Comparison of ENCODE assay signal across 8 cellular contexts in the genomic region with DNA sequence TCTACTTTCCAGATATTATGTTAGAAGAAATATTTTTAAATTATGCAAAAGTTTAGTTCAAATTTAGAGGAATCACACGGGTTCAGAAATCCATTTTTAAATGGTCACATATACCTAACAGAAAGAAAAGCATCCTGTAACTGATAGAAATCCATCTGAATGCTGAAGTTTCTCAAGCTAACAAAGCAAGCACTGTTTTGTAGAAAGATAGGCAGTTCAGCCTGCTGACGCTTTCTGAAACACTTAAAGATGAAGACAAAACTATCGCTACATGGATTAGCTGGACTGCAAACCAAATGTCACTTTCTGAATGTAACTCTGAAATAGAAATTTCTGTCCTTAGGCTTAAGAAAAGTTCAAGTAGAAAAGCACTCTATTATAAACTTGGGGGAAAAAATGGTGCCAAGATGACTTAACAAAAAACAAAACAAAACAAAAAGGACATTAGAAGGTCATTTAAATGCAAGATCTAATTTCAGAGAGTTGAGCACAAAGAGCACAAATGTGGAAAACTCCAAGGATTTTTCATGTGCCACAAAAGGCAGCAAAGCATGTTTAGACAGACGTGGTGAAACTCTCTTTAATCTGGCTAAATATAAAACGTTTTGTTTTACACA. TPM values are rescaled to one million over a fixed set of nuclear protein-coding genes. Genes with fewer than 3 reads are reported as not detected.
DNase-seq lines count a peak whose midpoint lies in the region; FAIRE-seq and TF ChIP-seq lines count a peak whose summit lies in the region.

No MANE protein-coding gene starts in this region.

- H2AFZ ChIP-seq in keratinocyte (ENCODE audit: control insufficient read depth, low read length): peak overlapping the region; percentile 43

- TF ChIP-seq EP300 in stomach (IDR thresholded peaks at IDR 0.05): no peak

- H3K9me1 ChIP-seq in keratinocyte (ENCODE audit: control insufficient read depth, extremely low read depth, insufficient read depth, low read length): no peaks in the 10 kb centered on the region

- H3K9me3 ChIP-seq in adipocyte (ENCODE audit: control insufficient read depth, low read length): no peaks in the 10 kb centered on the region
- H3K9me3 ChIP-seq in keratinocyte (ENCODE audit: control insufficient read depth, low read depth, low read length): no peaks in the 10 kb centered on the region
- H3K9me3 ChIP-seq in stomach: no peaks in the 10 kb centered on the region

- 3 to 15% (median 7%) methylated on average over 5 of the region's 5 CpGs for WGBS in stomach, 5 donors

- intact Hi-C loops in stomach (cut with DNase I; ENCODE audit: low total_unique reads): no loop called here

- H3K79me2 ChIP-seq in keratinocyte (ENCODE audit: control insufficient read depth, insufficient read depth, low read length): peaks cover 15% of the 10 kb centered on the region

- dilution Hi-C loops in keratinocyte (cut with MboI; ENCODE audit: extremely low pct_ligation_motif_present, low sequenced_read_pairs): no loop called here

- no peak for FAIRE-seq in keratinocyte (lab: Jason Lieb, UNC)

- H3K4me1 ChIP-seq in adipocyte (ENCODE audit: control insufficient read depth, insufficient read depth, low read length): peaks cover 61% of the 10 kb centered on the region
- peaks cover 15% of the 10 kb centered on the region for H3K4me1 ChIP-seq in keratinocyte (ENCODE audit: control insufficient read depth, extremely low read depth, insufficient read depth, low read length)
- peaks cover 13 to 79% (median 54%) of the 10 kb centered on the region in 4 donors for H3K4me1 ChIP-seq in stomach

- H3K27me3 ChIP-seq in adipocyte (replicated peaks; ENCODE audit: control insufficient read depth, insufficient read depth, low read length) (no peaks in the 10 kb centered on the region), keratinocyte (ENCODE audit: control insufficient read depth, extremely low read depth, insufficient read depth, low read length) (no peaks in the 10 kb centered on the region), stomach (peaks cover 0 to 13% (median 9%) of the 10 kb centered on the region in 3 donors)

- no peaks in the 10 kb centered on the region for H3K36me3 ChIP-seq in adipocyte (ENCODE audit: control insufficient read depth, insufficient read depth, low read length, severe bottlenecking)
- no peaks in the 10 kb centered on the region for H3K36me3 ChIP-seq in keratinocyte (ENCODE audit: control insufficient read depth in 2 of 2, extremely low read depth in 1 of 2, insufficient read depth in 2 of 2, low read length in 2 of 2)
- H3K36me3 ChIP-seq in stomach: no peaks in the 10 kb centered on the region

- H4K20me1 ChIP-seq in keratinocyte (ENCODE audit: control insufficient read depth, extremely low read depth, insufficient read depth, low read length): no peaks in the 10 kb centered on the region

- H3K9ac ChIP-seq in adipocyte (ENCODE audit: low read length) (peak overlapping the region; percentile 93), keratinocyte (ENCODE audit: control insufficient read depth, extremely low read depth, insufficient read depth, low read length) (peak overlapping the region; percentile 79)

- peak overlapping the region; percentile 80 for H3K4me2 ChIP-seq in keratinocyte (ENCODE audit: control insufficient read depth, extremely low read depth, insufficient read depth, low read depth, low read length)

- DNase-seq in NCI-H2107 treated with DMSO at 0.1 percent for 48 hours (lab: John Stamatoyannopoulos, UW; ENCODE audit: unreplicated experiment): peak; percentile 59
- no peak for DNase-seq in NCI-H2107 (lab: John Stamatoyannopoulos, UW)
- DNase-seq in adipocyte (ENCODE audit: low read depth): no peak
- DNase-seq in keratinocyte (ENCODE audit: low read depth, low spot score): no peak
- no peak for DNase-seq in stomach
- no peak for DNase-seq in occipital lobe (lab: John Stamatoyannopoulos, UW)
- DNase-seq in HuH-7.5 (ENCODE audit: low spot score): no peak
- DNase-seq in SW 1271 (lab: John Stamatoyannopoulos, UW): no peak

- peak overlapping the region; percentile 98 for H3K4me3 ChIP-seq in adipocyte (ENCODE audit: low read length)
- peak overlapping the region; percentile 50 to 72 (median 65) for H3K4me3 ChIP-seq in keratinocyte (ENCODE audit: control insufficient read depth in 2 of 3, extremely low read depth in 1 of 3, insufficient read depth in 2 of 3, low read depth in 1 of 3, low read length in 3 of 3)
- H3K4me3 ChIP-seq in stomach: peak overlapping the region; percentile 77 to 80 (median 78)

- TF ChIP-seq CTCF in keratinocyte (optimal IDR thresholded peaks at IDR 0.05 in 1 of 3, IDR thresholded peaks at IDR 0.05 in 1 of 3, conservative IDR thresholded peaks at IDR 0.05 in 1 of 3; ENCODE audit: extremely low read depth in 1 of 3, insufficient read depth in 2 of 3, low read length in 3 of 3): no peak
- no peak for TF ChIP-seq CTCF in stomach (IDR thresholded peaks at IDR 0.05)

- H3K27ac ChIP-seq in keratinocyte (ENCODE audit: control insufficient read depth, insufficient read depth, low read length): peak overlapping the region; percentile 35
- H3K27ac ChIP-seq in stomach: peak overlapping the region; percentile 93 to 96 (median 95)

- TF ChIP-seq POLR2A in stomach (IDR thresholded peaks at IDR 0.05): no peak

RNA-seq across cellular contexts. Expression of a gene that starts 1.3 kb away (rescaled TPM):
- polyA plus RNA-seq in keratinocyte: 14.3 to 30.0 TPM (median 22.3 TPM) in 3 replicates
- polyA plus RNA-seq in keratinocyte (2011; ENCODE audit: low read depth): 30.4 TPM
- 10.6 and 19.8 TPM in 2 replicates for polyA plus RNA-seq in keratinocyte (2011; cell fraction: cytosol; rRNA removed)
- 35.2 and 56.0 TPM in 2 replicates for polyA plus RNA-seq in keratinocyte (2011; cell fraction: nucleus; rRNA removed)
- polyA plus RNA-seq in keratinocyte (2012; ENCODE audit: low replicate concordance): 8.7 and 26.0 TPM in 2 replicates
- 4.1 to 27.4 TPM (median 16.5 TPM) in 3 replicates for polyA minus RNA-seq in keratinocyte
- 19.0 TPM for polyA minus RNA-seq in keratinocyte (2011; cell fraction: cytosol; rRNA and poly(A)+ RNA removed)
- polyA minus RNA-seq in keratinocyte (2011; cell fraction: nucleus; rRNA and poly(A)+ RNA removed): 44.4 and 89.7 TPM in 2 replicates
- total RNA-seq in stomach: 10 to 100 TPM; 24.5 to 99.5 (median 57.8) TPM
- 10 to 100 TPM; 18.1 to 37.0 (median 20.3) TPM for polyA plus RNA-seq in stomach
- 22.6 TPM for total RNA-seq in occipital lobe
